Comparison of ENCODE assay signal across 22 cellular contexts in genomic region chr2:238861766-238862315, GRCh38. TPM values are rescaled to one million over a fixed set of nuclear protein-coding genes. Genes with fewer than 3 reads are reported as not detected.
"Had no signal": no experiment of that assay in that cellular context is flagged by ENCODE, and none has a peak within 500 bp of the region (broad histone marks: within the 10 kb centered on the region; RNA-seq: fewer than 3 reads in every experiment).

No MANE protein-coding gene starts in this region.

- H3K79me2 ChIP-seq: parathyroid adenoma had no signal

- H3K36me3 Mint-ChIP-seq: activated naive CD8-positive, alpha-beta T cell treated with anti-CD3 and anti-CD28 coated beads, Interleukin-2, amount 10 ng/mL, durations not matched to agents 7 days and 5 days; neural progenitor cell had no signal

- H3K4me1 ChIP-seq: parathyroid adenoma had no signal

- H3K4me3 ChIP-seq: gastrocnemius medialis, heart left ventricle, lower lobe of right lung, neural progenitor cell, skin epidermis had no signal

- H3K36me3 ChIP-seq: gastrocnemius medialis, heart left ventricle, lower lobe of right lung, neural progenitor cell had no signal

- ATAC-seq: gastrocnemius medialis, heart left ventricle, left colon, lower lobe of right lung had no signal

- H3K27ac Mint-ChIP-seq: activated B cell treated with CpG ODN at 0.5 μM for 24 hours; activated naive CD8-positive, alpha-beta T cell treated with anti-CD3 and anti-CD28 coated beads, Interleukin-2, amount 10 ng/mL, durations not matched to agents 7 days and 5 days; activated T-helper 1 cell treated with anti-CD3 and anti-CD28 coated beads, Interleukin-12 subunit alpha, Interleukin-12 subunit beta, Interleukin-2, Interleukin-4 antibody, amounts not matched to agents 30 ng/mL and 10 ng/mL and 1 ng/mL, durations not matched to agents 14 hours and 24 hours and 36 hours; dendritic cell treated with granulocyte-macrophage colony-stimulating factor and Interleukin-4, amounts not matched to agents 40 ng/mL and 50 ng/mL, for 4 days; type B pancreatic cell had no signal

- H2AFZ ChIP-seq: neural progenitor cell, parathyroid adenoma had no signal

- H3K9me3 ChIP-seq: gastrocnemius medialis, heart left ventricle, lower lobe of right lung had no signal

- H3K9me3 Mint-ChIP-seq: activated B cell treated with CpG ODN at 0.5 μM for 24 hours; activated naive CD8-positive, alpha-beta T cell treated with anti-CD3 and anti-CD28 coated beads, Interleukin-2, amount 10 ng/mL, durations not matched to agents 7 days and 5 days; activated T-helper 1 cell treated with anti-CD3 and anti-CD28 coated beads, Interleukin-12 subunit alpha, Interleukin-12 subunit beta, Interleukin-2, Interleukin-4 antibody, amounts not matched to agents 30 ng/mL and 10 ng/mL and 1 ng/mL, durations not matched to agents 14 hours and 24 hours and 36 hours; dendritic cell treated with granulocyte-macrophage colony-stimulating factor and Interleukin-4, amounts not matched to agents 40 ng/mL and 50 ng/mL, for 4 days; neural progenitor cell had no signal

- H3K4me1 Mint-ChIP-seq: activated naive CD8-positive, alpha-beta T cell treated with anti-CD3 and anti-CD28 coated beads, Interleukin-2, amount 10 ng/mL, durations not matched to agents 7 days and 5 days had no signal

- H3K27me3 Mint-ChIP-seq: activated B cell treated with CpG ODN at 0.5 μM for 24 hours had no signal

- H3K9ac ChIP-seq: neural progenitor cell, parathyroid adenoma had no signal

- H3K27ac ChIP-seq: gastrocnemius medialis, lower lobe of right lung, neural progenitor cell, parathyroid adenoma had no signal

- H3K4me3 Mint-ChIP-seq: activated B cell treated with CpG ODN at 0.5 μM for 24 hours; activated naive CD8-positive, alpha-beta T cell treated with anti-CD3 and anti-CD28 coated beads, Interleukin-2, amount 10 ng/mL, durations not matched to agents 7 days and 5 days; activated T-helper 1 cell treated with anti-CD3 and anti-CD28 coated beads, Interleukin-12 subunit alpha, Interleukin-12 subunit beta, Interleukin-2, Interleukin-4 antibody, amounts not matched to agents 30 ng/mL and 10 ng/mL and 1 ng/mL, durations not matched to agents 14 hours and 24 hours and 36 hours; dendritic cell treated with granulocyte-macrophage colony-stimulating factor and Interleukin-4, amounts not matched to agents 40 ng/mL and 50 ng/mL, for 4 days; neural progenitor cell; type B pancreatic cell had no signal

- DNase-seq: activated B cell treated with CpG ODN at 0.5 μM for 24 hours; activated CD4-positive, alpha-beta T cell treated with anti-CD3 and anti-CD28 coated beads for 48 hours; activated CD8-positive, alpha-beta memory T cell treated with anti-CD3 and anti-CD28 coated beads, Interleukin-2, amount 50 U/mL, for 48 hours; activated naive CD4-positive, alpha-beta T cell; activated naive CD8-positive, alpha-beta T cell treated with anti-CD3 and anti-CD28 coated beads, Interleukin-2, amount 10 ng/mL, durations not matched to agents 7 days and 5 days; anterior cingulate cortex; cerebellar nuclear complex; effector memory CD4-positive, alpha-beta T cell; gastrocnemius medialis; left colon; lower lobe of right lung; retina; stimulated activated CD4-positive, alpha-beta T cell treated with anti-CD3 and anti-CD28 coated beads, Interleukin-4, amount 100 ng/mL, for 24 hours; stimulated activated naive CD4-positive, alpha-beta T cell; T-helper 2 cell had no signal

- H3K4me2 ChIP-seq: neural progenitor cell had no signal

RNA-seq across cellular contexts. Expression of gene TWIST2, which starts 14.0 kb away (rescaled TPM):
- total RNA-seq: activated B cell treated with CpG ODN at 0.5 μM for 24 hours; activated naive CD8-positive, alpha-beta T cell treated with anti-CD3 and anti-CD28 coated beads, Interleukin-2, amount 10 ng/mL, durations not matched to agents 7 days and 5 days; activated T-helper 1 cell treated with anti-CD3 and anti-CD28 coated beads, Interleukin-12 subunit alpha, Interleukin-12 subunit beta, Interleukin-2, Interleukin-4 antibody, amounts not matched to agents 30 ng/mL and 10 ng/mL and 1 ng/mL, durations not matched to agents 14 hours and 24 hours and 36 hours had no signal
